8 cellular contexts compared by ENCODE assay signal in genomic region chr15:36501063-36501678, GRCh38.
DNase-seq lines count a peak whose midpoint lies in the region; ATAC-seq and TF ChIP-seq lines count a peak whose summit lies in the region.

No MANE protein-coding gene starts in this region.

- TF ChIP-seq CTCF in GM12875 (IDR thresholded peaks at IDR 0.05; ENCODE audit: borderline replicate concordance, insufficient read depth, low read depth, low read length) (peak; percentile 67; the same call in 1 of the 2 replicates), omental fat pad (IDR thresholded peaks at IDR 0.05) (no peak)

- no peak overlapping the region for H3K27ac ChIP-seq in ACC112 (ENCODE audit: low read depth, low read length)

- ATAC-seq in HG02870 (IDR thresholded peaks at IDR 0.05; ENCODE audit: unreplicated experiment) (peak; percentile 73), omental fat pad (ENCODE audit: low FRiP score) (no peak)

- H3K36me3 ChIP-seq in ACC112 (ENCODE audit: insufficient read depth, low read length), result no peaks in the 10 kb centered on the region

- peak overlapping the region; percentile 15; the same call in 1 of the 2 replicates for H3K4me3 ChIP-seq in ACC112 (ENCODE audit: low read depth, low read length)
- no peak overlapping the region for H3K4me3 ChIP-seq in GM12875 (ENCODE audit: low read depth, low read length)

- no peaks in the 10 kb centered on the region for H3K79me2 ChIP-seq in ACC112 (ENCODE audit: control insufficient read depth, insufficient read depth, low read length, unreplicated experiment)

- DNase-seq in NCI-H1694 treated with DMSO at 0.1 percent for 48 hours (lab: John Stamatoyannopoulos, UW) (peak; percentile 85), T1000 (lab: John Stamatoyannopoulos, UW) (peak; percentile 22), fibroblast of the conjunctiva (ENCODE audit: low read depth) (peak; percentile 54), non-pigmented ciliary epithelial cell (ENCODE audit: low read depth) (peak; percentile 42), omental fat pad (ENCODE audit: low spot score) (no peak)

- H3K4me1 ChIP-seq in ACC112 (ENCODE audit: control insufficient read depth, insufficient read depth, low read length, unreplicated experiment), result peaks cover 12% of the 10 kb centered on the region

- H3K27me3 ChIP-seq in ACC112 (ENCODE audit: insufficient read depth, low read length), result no peaks in the 10 kb centered on the region

- peak overlapping the region; percentile 41 for H2AFZ ChIP-seq in ACC112 (ENCODE audit: low read length, unreplicated experiment)
